8 cellular contexts compared by ENCODE assay signal in the genomic region with DNA sequence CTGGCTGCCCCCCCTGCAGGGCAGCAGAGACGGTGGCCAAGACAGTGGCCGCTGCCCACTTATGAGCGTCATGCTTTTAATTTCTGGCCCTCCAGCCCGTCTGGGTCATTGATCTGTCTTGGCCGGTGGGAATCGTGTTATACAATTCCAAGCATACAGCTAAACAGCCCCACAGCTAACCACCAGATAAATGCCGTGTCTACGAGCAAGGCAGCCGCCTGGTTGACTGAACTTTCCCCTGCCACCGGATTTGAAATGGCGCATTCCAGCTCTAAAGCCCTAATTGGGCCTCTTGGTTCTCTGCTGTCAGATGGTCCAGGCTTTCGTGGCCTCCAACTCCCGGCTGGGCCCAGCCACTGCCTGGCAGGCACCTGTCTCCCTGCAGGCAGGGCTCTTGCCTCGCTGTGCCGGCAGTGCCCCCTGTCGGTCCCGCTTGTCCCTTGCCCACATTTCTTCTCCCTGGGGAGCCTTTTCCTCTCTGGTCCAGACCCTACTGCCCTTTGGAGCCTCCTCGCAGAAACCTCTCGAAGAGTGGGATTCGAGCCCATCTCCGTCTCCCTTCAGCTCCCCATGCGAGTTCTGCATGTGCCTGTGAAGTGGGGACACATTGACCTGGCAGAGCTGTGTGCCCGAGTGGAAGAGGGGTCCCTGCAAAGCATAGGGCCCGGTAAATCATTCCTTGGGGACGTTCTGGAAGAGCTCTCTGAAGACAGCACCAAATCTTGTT. TPM values are rescaled to one million over a fixed set of nuclear protein-coding genes. Genes with fewer than 3 reads are reported as not detected.
DNase-seq lines count a peak whose midpoint lies in the region; ATAC-seq and TF ChIP-seq lines count a peak whose summit lies in the region.

No MANE protein-coding gene starts in this region.

- peak overlapping the region; percentile 2 for H3K27ac ChIP-seq in WERI-Rb-1

- no peaks in the 10 kb centered on the region for H3K36me3 ChIP-seq in WERI-Rb-1

- no peaks in the 10 kb centered on the region for H3K9me3 ChIP-seq in WERI-Rb-1 (ENCODE audit: severe bottlenecking)

- H3K4me3 ChIP-seq in WERI-Rb-1 (ENCODE audit: low read depth, low read length) = no peak overlapping the region

- ATAC-seq in HG03378 (IDR thresholded peaks at IDR 0.05; ENCODE audit: unreplicated experiment) (no peak), HG03460 (IDR thresholded peaks at IDR 0.05; ENCODE audit: unreplicated experiment) (no peak)

- DNase-seq in 8988T = peak; percentile 97
- peak; percentile 63 for DNase-seq in ELR (ENCODE audit: low read depth)
- peak; percentile 56 to 82 for DNase-seq in NCI-H1930 (lab: John Stamatoyannopoulos, UW)
- peak; percentile 97 for DNase-seq in WERI-Rb-1
- peak; percentile 54 to 76 for DNase-seq in erythroblast (lab: John Stamatoyannopoulos, UW)
- peak; percentile 13 for DNase-seq in pulmonary artery endothelial cell (ENCODE audit: low read depth, low spot score)

- no peak for TF ChIP-seq POLR2A in erythroblast (IDR thresholded peaks at IDR 0.05; ENCODE audit: low read length)

- TF ChIP-seq CTCF in WERI-Rb-1 (IDR thresholded peaks at IDR 0.05; ENCODE audit: low read depth, low read length) = peak; percentile 99

- no peaks in the 10 kb centered on the region for H3K27me3 ChIP-seq in WERI-Rb-1 (ENCODE audit: insufficient read depth, low read depth, severe bottlenecking)

RNA-seq across cellular contexts. Expression of gene RBFOX3, which starts 1.8 kb away (rescaled TPM):
- not detected in 2 replicates for total RNA-seq in pulmonary artery endothelial cell

Comparison
In these comparisons a context has a peak if more than half of its experiments do, and no peak if none do; other contexts are left out.
1. DNase-seq: peak in every context shown above with its lines; median percentile 97 in 8988T; 97 in WERI-Rb-1; 69 in NCI-H1930; 65 in erythroblast; 63 in ELR; 13 in pulmonary artery endothelial cell.